Comparison of ENCODE assay signal across 8 cellular contexts in the genomic region with DNA sequence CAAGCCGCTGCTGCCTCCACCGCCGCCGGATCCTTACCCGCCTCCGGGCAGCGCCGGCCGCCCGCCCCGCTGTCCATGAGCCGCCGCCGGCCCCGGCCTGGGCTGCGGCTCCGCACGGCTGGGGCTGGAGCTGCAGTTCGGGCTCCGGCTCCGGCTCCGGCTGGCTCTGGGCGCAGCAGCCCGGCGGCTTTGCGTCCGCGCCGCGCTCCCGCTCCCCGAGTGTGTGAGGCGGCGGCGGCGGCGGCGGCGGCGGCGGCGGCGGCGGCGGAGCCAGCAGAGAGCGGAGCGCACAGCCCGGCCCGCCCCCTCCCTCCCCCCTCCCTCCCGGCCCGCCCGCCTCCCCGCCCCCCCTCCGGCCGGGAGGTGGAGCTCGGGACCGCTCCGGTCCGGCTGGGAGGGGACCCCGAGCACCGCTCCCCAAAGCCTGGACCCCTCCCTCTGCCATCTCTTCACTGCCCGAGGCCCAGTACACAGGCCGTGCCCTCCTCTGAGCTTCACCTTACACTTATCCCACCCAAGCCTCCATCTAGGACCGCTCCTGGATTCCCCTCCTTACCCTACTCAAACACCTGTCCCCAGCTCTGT. TPM values are rescaled to one million over a fixed set of nuclear protein-coding genes. Genes with fewer than 3 reads are reported as not detected.
DNase-seq lines count a peak whose midpoint lies in the region; ATAC-seq, FAIRE-seq and TF ChIP-seq lines count a peak whose summit lies in the region.

Gene PCDH1 (minus strand): TSS at position 225 of the 585 bp plus-strand sequence. CDS start 148 bp downstream, at position 77.

- peaks cover 8% of the 10 kb centered on the region; the same call in 1 of the 2 replicates for H3K4me1 ChIP-seq in IMR-90 (ENCODE audit: control insufficient read depth, insufficient read depth, low read length)

- no peak within 1 kb of the TSS for H3K56ac ChIP-seq in IMR-90 (ENCODE audit: extremely low read depth, insufficient read depth, low read length)

- no peak within 1 kb of the TSS for H4K91ac ChIP-seq in IMR-90 (ENCODE audit: insufficient read depth, low read depth, low read length)

- peaks cover 2% of the 10 kb centered on the region; the same call in 1 of the 2 replicates for H4K20me1 ChIP-seq in IMR-90 (ENCODE audit: insufficient read depth, low read length)

- TF ChIP-seq RAD21 in IMR-90 (IDR thresholded peaks at IDR 0.05; ENCODE audit: low read length) = no peak

- CTCF ChIA-PET in IMR-90 (lab: Yijun Ruan, JAX) = interaction anchor here (0.6 to 4.3 kb wide), 9 partner anchors 11 to 213 kb away, joined by 3 to 31 read pairs (median 5); no protein-coding TSS in a partner anchor
- CTCF ChIA-PET in activated naive CD4-positive, alpha-beta T cell treated with anti-CD3 and anti-CD28 coated beads for 36 hours (lab: Charles Lee) = interaction anchor here (0.6 to 8.6 kb wide), 37 partner anchors 10 to 240 kb away, joined by 3 to 161 read pairs (median 5); partner anchors contain the start of genes DELE1, PCDH12 and RNF14

- DNase-seq in CD14-positive monocyte (ENCODE audit: low spot score) (no peak), IMR-90 (peak; percentile 14), frontal cortex (ENCODE audit: low spot score in 2 of 2) (peak; percentile 76 to 83), SKM-1 treated with dmso at 0.1 percent for 144 hours (lab: John Stamatoyannopoulos, UW; ENCODE audit: unreplicated experiment) (no peak), NCI-H524 treated with DMSO at 0.1 percent for 48 hours (lab: John Stamatoyannopoulos, UW) (no peak)
- DNase-seq in activated naive CD4-positive, alpha-beta T cell treated with anti-CD3 and anti-CD28 coated beads for 36 hours = peak; percentile 16
- DNase-seq in natural killer cell treated with Interleukin-12 subunit alpha and Interleukin-12 subunit beta and Interleukin-15 and Interleukin-18, amount 100 ng/mL, for 72 hours (ENCODE audit: low spot score) = peak; percentile 60

- no peak within 1 kb of the TSS for H2BK120ac ChIP-seq in IMR-90 (ENCODE audit: low read depth, low read length)

- no peak within 1 kb of the TSS for H3K4ac ChIP-seq in IMR-90 (ENCODE audit: low read depth, low read length)

- H3K79me1 ChIP-seq in IMR-90 (ENCODE audit: low read depth in 1 of 2, low read length in 2 of 2) = no peaks in the 10 kb centered on the region

- in situ Hi-C loops in IMR-90 (cut with MboI; ENCODE audit: low sequenced_read_pairs) = loop anchor here (5.0 kb wide), 1 partner anchor 79 kb away; the partner anchor contains the start of gene PCDH12

- TF ChIP-seq POLR2A in IMR-90 (IDR thresholded peaks at IDR 0.05; ENCODE audit: low read depth, low read length) = no peak

- H3K14ac ChIP-seq in IMR-90 (replicated peaks; ENCODE audit: low read depth, low read length) = no peak within 1 kb of the TSS

- POLR2A ChIA-PET in IMR-90 (lab: Charles Lee; ENCODE audit: unreplicated experiment) = no interaction called here

- peaks cover 0 to 10% of the 10 kb centered on the region in 2 donors for H3K36me3 Mint-ChIP-seq in CD14-positive monocyte
- H3K36me3 Mint-ChIP-seq in activated naive CD4-positive, alpha-beta T cell treated with anti-CD3 and anti-CD28 coated beads for 36 hours (ENCODE audit: low read depth) = no peaks in the 10 kb centered on the region
- no peaks in the 10 kb centered on the region for H3K36me3 Mint-ChIP-seq in natural killer cell treated with Interleukin-12 subunit alpha and Interleukin-12 subunit beta and Interleukin-15 and Interleukin-18, amount 100 ng/mL, for 72 hours

- intact Hi-C loops in CD14-positive monocyte (cut with micrococcal nuclease) = loop anchor here in 1 of 2 donors (5.0 kb wide), 1 partner anchor 176 kb away; no protein-coding TSS in a partner anchor
- intact Hi-C loops in IMR-90 (cut with micrococcal nuclease) = no loop called here
- intact Hi-C loops in activated naive CD4-positive, alpha-beta T cell treated with anti-CD3 and anti-CD28 coated beads for 36 hours (cut with micrococcal nuclease) = loop anchor here (5.0 to 10.0 kb wide), 2 partner anchors 126 to 463 kb away; partner anchors contain the start of genes PCDHGA10 and PCDHGB7

- H2BK20ac ChIP-seq in IMR-90 (ENCODE audit: low read depth, low read length) = no peak within 1 kb of the TSS

- WGBS in IMR-90 (ENCODE audit: extremely low coverage in 2 of 2, insufficient read length in 1 of 2), 2 experiments = 0% methylated on average over 17 of the region's 64 CpGs; no CpG with 5 or more reads in 1 of the 2 experiments

- BruUV-seq in IMR-90 (replicated peaks; lab: Mats Ljungman, UMichigan) = no TSS peak

- peaks cover 88 to 97% (median 92%) of the 10 kb centered on the region in 3 donors for H3K27me3 Mint-ChIP-seq in CD14-positive monocyte (ENCODE audit: low read depth in 3 of 3)
- peaks cover 63% of the 10 kb centered on the region for H3K27me3 Mint-ChIP-seq in activated naive CD4-positive, alpha-beta T cell treated with anti-CD3 and anti-CD28 coated beads for 36 hours (ENCODE audit: low read depth)
- peaks cover 24 to 53% of the 10 kb centered on the region in 2 donors for H3K27me3 Mint-ChIP-seq in natural killer cell treated with Interleukin-12 subunit alpha and Interleukin-12 subunit beta and Interleukin-15 and Interleukin-18, amount 100 ng/mL, for 72 hours

- H2BK15ac ChIP-seq in IMR-90 (ENCODE audit: low read depth, low read length) = no peak within 1 kb of the TSS

- H2AFZ ChIP-seq in IMR-90 (replicated peaks; ENCODE audit: low read length, poor library complexity) = peak within 1 kb of the TSS; percentile 83

- ATAC-seq in IMR-90 (ENCODE audit: low read depth) = peak; percentile 68
- peak; percentile 53 to 71 for ATAC-seq in natural killer cell treated with Interleukin-12 subunit alpha and Interleukin-12 subunit beta and Interleukin-15 and Interleukin-18, amount 100 ng/mL, for 72 hours
- no peak for ATAC-seq in HG03025 (IDR thresholded peaks at IDR 0.05; ENCODE audit: low FRiP score, unreplicated experiment)

- no peak for FAIRE-seq in frontal cortex (lab: Jason Lieb, UNC)

- H3K4me2 ChIP-seq in IMR-90 (ENCODE audit: low read depth, low read length) = peak within 1 kb of the TSS; percentile 83

- H2AK5ac ChIP-seq in IMR-90 (ENCODE audit: low read depth, low read length) = no peak within 1 kb of the TSS

- no peak within 1 kb of the TSS for H4K8ac ChIP-seq in IMR-90 (ENCODE audit: low read depth in 2 of 2, low read length in 2 of 2)

- H3K18ac ChIP-seq in IMR-90 (ENCODE audit: low read depth, low read length) = no peak within 1 kb of the TSS

- peaks cover 25% of the 10 kb centered on the region for H3K4me1 Mint-ChIP-seq in CD14-positive monocyte
- H3K4me1 Mint-ChIP-seq in activated naive CD4-positive, alpha-beta T cell treated with anti-CD3 and anti-CD28 coated beads for 36 hours (ENCODE audit: low read depth) = peaks cover 19% of the 10 kb centered on the region
- peaks cover 43 to 45% of the 10 kb centered on the region in 2 donors for H3K4me1 Mint-ChIP-seq in natural killer cell treated with Interleukin-12 subunit alpha and Interleukin-12 subunit beta and Interleukin-15 and Interleukin-18, amount 100 ng/mL, for 72 hours (ENCODE audit: low read depth in 2 of 2)

- peak within 1 kb of the TSS; percentile 74 for H2AK9ac ChIP-seq in IMR-90 (replicated peaks; ENCODE audit: low read depth, low read length, poor library complexity)

- H3K36me3 ChIP-seq in IMR-90 (ENCODE audit: control insufficient read depth, insufficient read depth, low read length) = no peaks in the 10 kb centered on the region

- peak within 1 kb of the TSS in 1 of 7 donors; percentile 73 for H3K27ac Mint-ChIP-seq in CD14-positive monocyte
- H3K27ac Mint-ChIP-seq in activated naive CD4-positive, alpha-beta T cell treated with anti-CD3 and anti-CD28 coated beads for 36 hours = no peak within 1 kb of the TSS
- H3K27ac Mint-ChIP-seq in natural killer cell treated with Interleukin-12 subunit alpha and Interleukin-12 subunit beta and Interleukin-15 and Interleukin-18, amount 100 ng/mL, for 72 hours = peak within 1 kb of the TSS; percentile 7 to 37

- peak within 1 kb of the TSS; percentile 21 for H3K23ac ChIP-seq in IMR-90 (ENCODE audit: low read depth, low read length)

- 0 out of 2 replicates have a peak, but pooled peaks cover 2% of the 10 kb centered on the region for H3K9me3 ChIP-seq in IMR-90 (ENCODE audit: control insufficient read depth, insufficient read depth, low read length)

- dilution Hi-C loops in IMR-90 (cut with HindIII; ENCODE audit: low sequenced_read_pairs, unreplicated experiment) = no loop called here

- H3K4me3 ChIP-seq in IMR-90 (ENCODE audit: insufficient read depth, low read depth, low read length) = peak within 1 kb of the TSS; percentile 51

- H3K27me3 ChIP-seq in IMR-90 (ENCODE audit: control insufficient read depth, insufficient read depth, low read length) = peaks cover 80% of the 10 kb centered on the region

- no peak within 1 kb of the TSS for H4K5ac ChIP-seq in IMR-90 (ENCODE audit: low read depth, low read length)

- H3K9me3 Mint-ChIP-seq in CD14-positive monocyte = peaks cover 0 to 24% (median 9%) of the 10 kb centered on the region in 7 donors
- no peaks in the 10 kb centered on the region for H3K9me3 Mint-ChIP-seq in activated naive CD4-positive, alpha-beta T cell treated with anti-CD3 and anti-CD28 coated beads for 36 hours
- H3K9me3 Mint-ChIP-seq in natural killer cell treated with Interleukin-12 subunit alpha and Interleukin-12 subunit beta and Interleukin-15 and Interleukin-18, amount 100 ng/mL, for 72 hours = no peaks in the 10 kb centered on the region

- H3K27ac ChIP-seq in IMR-90 (ENCODE audit: insufficient read depth, low read length) = no peak within 1 kb of the TSS

- TF ChIP-seq CTCF in CD14-positive monocyte (IDR thresholded peaks at IDR 0.05) (no peak), IMR-90 (conservative IDR thresholded peaks at IDR 0.05; ENCODE audit: low read depth, low read length) (no peak)

- H2BK5ac ChIP-seq in IMR-90 (ENCODE audit: low read depth, low read length, poor library complexity, severe bottlenecking) = no peak within 1 kb of the TSS

- peak within 1 kb of the TSS; percentile 74 to 98 for H3K4me3 Mint-ChIP-seq in CD14-positive monocyte
- peak within 1 kb of the TSS; percentile 65 for H3K4me3 Mint-ChIP-seq in activated naive CD4-positive, alpha-beta T cell treated with anti-CD3 and anti-CD28 coated beads for 36 hours
- peak within 1 kb of the TSS; percentile 88 for H3K4me3 Mint-ChIP-seq in natural killer cell treated with Interleukin-12 subunit alpha and Interleukin-12 subunit beta and Interleukin-15 and Interleukin-18, amount 100 ng/mL, for 72 hours

- no peaks in the 10 kb centered on the region for H3K9me1 ChIP-seq in IMR-90 (ENCODE audit: insufficient read depth, low read length)

- no peak within 1 kb of the TSS for H3K9ac ChIP-seq in IMR-90 (ENCODE audit: low read depth, low read length)

TF ChIP-seq in IMR-90, 13 proteins besides CTCF, POLR2A, EP300 and RAD21 (continues in another document):
- TF ChIP-seq MXI1 (IDR thresholded peaks at IDR 0.05; ENCODE audit: borderline replicate concordance, low read depth, low read length) = no peak

RNA-seq across cellular contexts. Expression of gene PCDH1, which starts in this region (rescaled TPM):
- polyA plus RNA-seq in CD14-positive monocyte = not detected
- total RNA-seq in IMR-90 (2012; rRNA removed) = 0.83 and 0.90 TPM in 2 replicates
- 0.74 and 0.82 TPM in 2 replicates for polyA plus RNA-seq in IMR-90 (2012; rRNA removed)
- 0.26 and 0.82 TPM in 2 replicates for polyA plus RNA-seq in IMR-90 (2012; cell fraction: cytosol; rRNA removed)
- 0.44 and 0.89 TPM in 2 replicates for polyA plus RNA-seq in IMR-90 (2012; cell fraction: nucleus; rRNA removed; ENCODE audit: low replicate concordance)
- total RNA-seq in activated naive CD4-positive, alpha-beta T cell treated with anti-CD3 and anti-CD28 coated beads for 36 hours = not detected
- 41.2 TPM for total RNA-seq in frontal cortex
- total RNA-seq in natural killer cell treated with Interleukin-12 subunit alpha and Interleukin-12 subunit beta and Interleukin-15 and Interleukin-18, amount 100 ng/mL, for 72 hours = 1 to 10 TPM; 1.8 to 5.9 TPM

Comparison
In these comparisons a context has a peak if more than half of its experiments do, and no peak if none do; other contexts are left out.
1. Peak in DNase-seq, ATAC-seq, H3K4me3 ChIP-seq and H3K4me2 ChIP-seq in IMR-90; RNA of the gene not detected or under 1 TPM.
2. Peak in DNase-seq in activated naive CD4-positive, alpha-beta T cell treated with anti-CD3 and anti-CD28 coated beads for 36 hours; RNA of the gene not detected or under 1 TPM.
3. DNase-seq: peak in frontal cortex (2 of 2) and natural killer cell treated with Interleukin-12 subunit alpha and Interleukin-12 subunit beta and Interleukin-15 and Interleukin-18, amount 100 ng/mL, for 72 hours (single experiment); none in CD14-positive monocyte (single experiment), SKM-1 treated with dmso at 0.1 percent for 144 hours (single experiment) and NCI-H524 treated with DMSO at 0.1 percent for 48 hours (single experiment).
4. Peak in every context shown above with its lines, with median percentiles within 50 percentile points of each other: H3K4me3 Mint-ChIP-seq.